ENCODE assay signal across 2 cellular contexts in the genomic region with DNA sequence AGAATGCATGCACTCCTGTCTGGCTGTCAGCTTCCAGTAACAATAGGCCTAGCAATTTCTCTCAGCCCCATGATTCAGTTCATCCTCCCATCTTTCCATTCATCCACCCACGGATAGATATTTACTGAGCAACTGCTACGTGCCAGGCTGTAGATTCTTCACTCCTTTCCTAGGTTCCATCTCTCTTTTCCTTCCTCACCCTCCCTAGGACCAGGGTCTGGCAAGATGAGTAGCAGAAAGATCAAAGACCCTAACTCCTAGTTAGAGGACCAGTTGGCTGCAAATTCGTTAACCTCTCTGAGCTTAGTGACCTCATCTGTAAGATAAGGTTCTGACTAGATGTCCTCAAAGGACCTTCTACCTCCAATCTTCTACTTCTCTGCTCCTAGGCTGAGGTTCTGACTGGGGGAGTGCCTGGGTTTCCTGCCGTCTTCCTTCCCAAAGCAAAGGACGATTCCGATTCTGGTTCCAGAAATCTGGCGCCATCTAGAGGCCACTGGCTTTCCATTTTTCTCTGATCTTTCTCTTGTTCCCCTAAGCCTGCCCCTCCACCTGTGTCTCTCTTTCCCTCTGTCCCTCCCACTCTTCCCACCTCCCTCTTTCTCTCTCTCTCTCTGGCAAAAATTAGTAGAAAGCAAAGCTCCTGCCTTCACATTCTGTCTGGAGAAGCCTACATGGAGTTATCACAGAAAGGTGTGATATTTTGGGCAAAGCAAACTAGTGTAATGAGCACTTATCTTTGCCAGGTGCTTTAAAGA.
TF ChIP-seq lines count a peak whose summit lies in the region.

No MANE protein-coding gene starts in this region.

TF ChIP-seq in HEK293, 187 proteins besides CTCF, POLR2A, EP300 and RAD21:
- TF ChIP-seq ZNF654 (tag by site-specific recombination; IDR thresholded peaks at IDR 0.05; ENCODE audit: low read depth) (peak; percentile 89), SALL2 (tag by site-specific recombination; IDR thresholded peaks at IDR 0.05; ENCODE audit: borderline replicate concordance) (no peak), ZNF664 (tag by site-specific recombination; IDR thresholded peaks at IDR 0.05) (peak; percentile 95), ZNF140 (tag by site-specific recombination; IDR thresholded peaks at IDR 0.05) (0 out of 2 replicates have a peak, but pooled peaks have one; percentile 15), SCRT1 (tag by site-specific recombination; IDR thresholded peaks at IDR 0.05; ENCODE audit: borderline replicate concordance) (peak; percentile 81), ZNF561 (tag by site-specific recombination; IDR thresholded peaks at IDR 0.05; ENCODE audit: borderline replicate concordance) (no peak), ZNF366 (tag by site-specific recombination; conservative IDR thresholded peaks at IDR 0.05) (peak; percentile 69), GLIS1 (tag by site-specific recombination; IDR thresholded peaks at IDR 0.05) (no peak)
- TF ChIP-seq, protein P1, sequence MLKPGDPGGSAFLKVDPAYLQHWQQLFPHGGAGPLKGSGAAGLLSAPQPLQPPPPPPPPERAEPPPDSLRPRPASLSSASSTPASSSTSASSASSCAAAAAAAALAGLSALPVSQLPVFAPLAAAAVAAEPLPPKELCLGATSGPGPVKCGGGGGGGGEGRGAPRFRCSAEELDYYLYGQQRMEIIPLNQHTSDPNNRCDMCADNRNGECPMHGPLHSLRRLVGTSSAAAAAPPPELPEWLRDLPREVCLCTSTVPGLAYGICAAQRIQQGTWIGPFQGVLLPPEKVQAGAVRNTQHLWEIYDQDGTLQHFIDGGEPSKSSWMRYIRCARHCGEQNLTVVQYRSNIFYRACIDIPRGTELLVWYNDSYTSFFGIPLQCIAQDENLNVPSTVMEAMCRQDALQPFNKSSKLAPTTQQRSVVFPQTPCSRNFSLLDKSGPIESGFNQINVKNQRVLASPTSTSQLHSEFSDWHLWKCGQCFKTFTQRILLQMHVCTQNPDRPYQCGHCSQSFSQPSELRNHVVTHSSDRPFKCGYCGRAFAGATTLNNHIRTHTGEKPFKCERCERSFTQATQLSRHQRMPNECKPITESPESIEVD (tag by site-specific recombination; IDR thresholded peaks at IDR 0.05) = no peak

TF ChIP-seq in H1, 55 proteins besides CTCF, POLR2A, EP300 and RAD21:
- no peak for TF ChIP-seq BRCA1 (IDR thresholded peaks at IDR 0.05; ENCODE audit: low read depth, low read length)
- peak; percentile 55; the same call in 1 of the 2 replicates for TF ChIP-seq YY1 (IDR thresholded peaks at IDR 0.05; ENCODE audit: low read depth, low read length)
- peak in 1 of 2 experiments; percentile 54; a peak in 1 of 4 replicates for TF ChIP-seq SIN3A (conservative IDR thresholded peaks at IDR 0.05 in 1 of 2, IDR thresholded peaks at IDR 0.05 in 1 of 2; ENCODE audit: low read depth in 1 of 2, low read length in 2 of 2)
